In the genomic region with DNA sequence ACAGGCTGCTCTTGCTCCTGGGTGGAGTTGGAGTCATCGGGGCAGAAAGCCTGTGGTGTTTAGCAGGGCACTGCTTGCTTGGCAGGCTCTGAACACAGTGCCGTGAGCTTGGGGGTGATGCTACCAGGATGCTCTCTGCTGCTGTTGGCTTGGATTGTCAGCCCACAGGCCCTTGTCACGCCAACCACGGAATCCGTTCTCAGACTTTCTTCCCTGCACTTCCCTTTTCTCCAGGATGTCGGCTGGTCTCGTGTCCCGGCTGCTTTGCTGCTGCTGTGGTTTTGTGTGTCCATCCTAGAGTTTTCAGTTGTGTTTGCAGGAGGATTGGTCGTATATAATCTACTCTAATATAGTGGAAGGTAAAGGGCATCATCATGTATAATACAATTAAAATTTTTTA, we compare ENCODE assay signal across 1 cellular context.
TF ChIP-seq lines count a peak whose summit lies in the region.

No MANE protein-coding gene starts in this region.

TF ChIP-seq in GM23338, 12 proteins besides CTCF, POLR2A, EP300 and RAD21 (continued from another document):
- TF ChIP-seq, protein P1, sequence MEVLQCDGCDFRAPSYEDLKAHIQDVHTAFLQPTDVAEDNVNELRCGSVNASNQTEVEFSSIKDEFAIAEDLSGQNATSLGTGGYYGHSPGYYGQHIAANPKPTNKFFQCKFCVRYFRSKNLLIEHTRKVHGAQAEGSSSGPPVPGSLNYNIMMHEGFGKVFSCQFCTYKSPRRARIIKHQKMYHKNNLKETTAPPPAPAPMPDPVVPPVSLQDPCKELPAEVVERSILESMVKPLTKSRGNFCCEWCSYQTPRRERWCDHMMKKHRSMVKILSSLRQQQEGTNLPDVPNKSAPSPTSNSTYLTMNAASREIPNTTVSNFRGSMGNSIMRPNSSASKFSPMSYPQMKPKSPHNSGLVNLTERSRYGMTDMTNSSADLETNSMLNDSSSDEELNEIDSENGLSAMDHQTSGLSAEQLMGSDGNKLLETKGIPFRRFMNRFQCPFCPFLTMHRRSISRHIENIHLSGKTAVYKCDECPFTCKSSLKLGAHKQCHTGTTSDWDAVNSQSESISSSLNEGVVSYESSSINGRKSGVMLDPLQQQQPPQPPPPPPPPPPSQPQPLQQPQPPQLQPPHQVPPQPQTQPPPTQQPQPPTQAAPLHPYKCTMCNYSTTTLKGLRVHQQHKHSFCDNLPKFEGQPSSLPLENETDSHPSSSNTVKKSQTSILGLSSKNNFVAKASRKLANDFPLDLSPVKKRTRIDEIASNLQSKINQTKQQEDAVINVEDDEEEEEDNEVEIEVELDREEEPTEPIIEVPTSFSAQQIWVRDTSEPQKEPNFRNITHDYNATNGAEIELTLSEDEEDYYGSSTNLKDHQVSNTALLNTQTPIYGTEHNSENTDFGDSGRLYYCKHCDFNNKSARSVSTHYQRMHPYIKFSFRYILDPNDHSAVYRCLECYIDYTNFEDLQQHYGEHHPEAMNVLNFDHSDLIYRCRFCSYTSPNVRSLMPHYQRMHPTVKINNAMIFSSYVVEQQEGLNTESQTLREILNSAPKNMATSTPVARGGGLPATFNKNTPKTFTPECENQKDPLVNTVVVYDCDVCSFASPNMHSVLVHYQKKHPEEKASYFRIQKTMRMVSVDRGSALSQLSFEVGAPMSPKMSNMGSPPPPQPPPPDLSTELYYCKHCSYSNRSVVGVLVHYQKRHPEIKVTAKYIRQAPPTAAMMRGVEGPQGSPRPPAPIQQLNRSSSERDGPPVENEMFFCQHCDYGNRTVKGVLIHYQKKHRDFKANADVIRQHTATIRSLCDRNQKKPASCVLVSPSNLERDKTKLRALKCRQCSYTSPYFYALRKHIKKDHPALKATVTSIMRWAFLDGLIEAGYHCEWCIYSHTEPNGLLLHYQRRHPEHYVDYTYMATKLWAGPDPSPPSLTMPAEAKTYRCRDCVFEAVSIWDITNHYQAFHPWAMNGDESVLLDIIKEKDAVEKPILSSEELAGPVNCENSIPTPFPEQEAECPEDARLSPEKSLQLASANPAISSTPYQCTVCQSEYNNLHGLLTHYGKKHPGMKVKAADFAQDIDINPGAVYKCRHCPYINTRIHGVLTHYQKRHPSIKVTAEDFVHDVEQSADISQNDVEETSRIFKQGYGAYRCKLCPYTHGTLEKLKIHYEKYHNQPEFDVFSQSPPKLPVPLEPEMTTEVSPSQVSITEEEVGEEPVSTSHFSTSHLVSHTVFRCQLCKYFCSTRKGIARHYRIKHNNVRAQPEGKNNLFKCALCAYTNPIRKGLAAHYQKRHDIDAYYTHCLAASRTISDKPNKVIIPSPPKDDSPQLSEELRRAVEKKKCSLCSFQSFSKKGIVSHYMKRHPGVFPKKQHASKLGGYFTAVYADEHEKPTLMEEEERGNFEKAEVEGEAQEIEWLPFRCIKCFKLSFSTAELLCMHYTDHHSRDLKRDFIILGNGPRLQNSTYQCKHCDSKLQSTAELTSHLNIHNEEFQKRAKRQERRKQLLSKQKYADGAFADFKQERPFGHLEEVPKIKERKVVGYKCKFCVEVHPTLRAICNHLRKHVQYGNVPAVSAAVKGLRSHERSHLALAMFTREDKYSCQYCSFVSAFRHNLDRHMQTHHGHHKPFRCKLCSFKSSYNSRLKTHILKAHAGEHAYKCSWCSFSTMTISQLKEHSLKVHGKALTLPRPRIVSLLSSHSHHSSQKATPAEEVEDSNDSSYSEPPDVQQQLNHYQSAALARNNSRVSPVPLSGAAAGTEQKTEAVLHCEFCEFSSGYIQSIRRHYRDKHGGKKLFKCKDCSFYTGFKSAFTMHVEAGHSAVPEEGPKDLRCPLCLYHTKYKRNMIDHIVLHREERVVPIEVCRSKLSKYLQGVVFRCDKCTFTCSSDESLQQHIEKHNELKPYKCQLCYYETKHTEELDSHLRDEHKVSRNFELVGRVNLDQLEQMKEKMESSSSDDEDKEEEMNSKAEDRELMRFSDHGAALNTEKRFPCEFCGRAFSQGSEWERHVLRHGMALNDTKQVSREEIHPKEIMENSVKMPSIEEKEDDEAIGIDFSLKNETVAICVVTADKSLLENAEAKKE (CRISPR knock-in tag; IDR thresholded peaks at IDR 0.05), result no peak
- TF ChIP-seq EZH2phosphoT487 (IDR thresholded peaks at IDR 0.05; ENCODE audit: unreplicated experiment), result no peak
- no peak for TF ChIP-seq JUNB (IDR thresholded peaks at IDR 0.05; ENCODE audit: unreplicated experiment)
- no peak for TF ChIP-seq NANOG (IDR thresholded peaks at IDR 0.05; ENCODE audit: borderline replicate concordance)
- TF ChIP-seq EZH2 (IDR thresholded peaks at IDR 0.05; ENCODE audit: low read depth, unreplicated experiment), result no peak
